ENCODE assay signal across 1 cellular context in genomic region chr22:46454233-46454909, GRCh38.
TF ChIP-seq lines count a peak whose summit lies in the region.

No MANE protein-coding gene starts in this region.

TF ChIP-seq in HCT116, 20 proteins besides CTCF, POLR2A, EP300 and RAD21:
- TF ChIP-seq YY1 (IDR thresholded peaks at IDR 0.05; ENCODE audit: extremely low read depth, insufficient replicate concordance, low read depth, low read length) (no peak), CBX3 (IDR thresholded peaks at IDR 0.05; ENCODE audit: low read depth) (no peak)
TF ChIP-seq in HCT116: peak in this region for 0.
